In the genomic region with DNA sequence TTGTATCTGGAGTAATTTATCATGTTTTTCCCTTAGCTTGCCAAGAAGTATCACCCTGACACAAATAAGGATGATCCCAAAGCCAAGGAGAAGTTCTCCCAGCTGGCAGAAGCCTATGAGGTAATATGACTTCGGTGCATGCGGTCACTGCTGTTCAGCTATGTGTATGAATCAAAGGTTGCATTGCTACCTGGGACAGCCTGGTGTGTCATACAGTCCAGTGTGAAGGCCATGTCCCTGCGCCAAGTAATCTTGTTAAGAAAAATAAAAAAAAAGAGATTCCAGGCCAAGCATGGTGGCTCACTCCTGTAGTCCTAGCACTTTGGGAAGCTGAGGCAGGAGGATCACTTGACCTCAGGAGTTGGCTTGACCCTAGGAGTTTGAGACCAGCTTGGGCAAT, we compare ENCODE assay signal across 25 cellular contexts. TPM values are rescaled to one million over a fixed set of nuclear protein-coding genes. Genes with fewer than 3 reads are reported as not detected.
DNase-seq lines count a peak whose midpoint lies in the region; ATAC-seq and TF ChIP-seq lines count a peak whose summit lies in the region.
"Had no signal": no experiment of that assay in that cellular context is flagged by ENCODE, and none has a peak within 500 bp of the region (broad histone marks: within the 10 kb centered on the region; RNA-seq: fewer than 3 reads in every experiment).

No MANE protein-coding gene starts in this region.

- H3K36me3 Mint-ChIP-seq in activated T-cell treated with anti-CD3 and anti-CD28 coated beads, Interleukin-2, amount 50 U/mL, for 72 hours (ENCODE audit: insufficient read depth in 2 of 2) = peaks cover 17 to 29% of the 10 kb centered on the region in 2 donors
- H3K36me3 Mint-ChIP-seq in nephron progenitor cell (ENCODE audit: low read depth) = peaks cover 69% of the 10 kb centered on the region

- peaks cover 13% of the 10 kb centered on the region for H3K4me1 Mint-ChIP-seq in activated T-cell treated with anti-CD3 and anti-CD28 coated beads, Interleukin-2, amount 50 U/mL, for 72 hours (ENCODE audit: low read depth)
- H3K4me1 Mint-ChIP-seq in nephron progenitor cell = no peaks in the 10 kb centered on the region
- H3K4me1 Mint-ChIP-seq: B cell, CD14-positive monocyte had no signal

- no peak overlapping the region for H2BK120ac ChIP-seq in trophoblast cell (ENCODE audit: insufficient read depth, low read length, poor library complexity)

- peak overlapping the region; percentile 72 for H3K23ac ChIP-seq in trophoblast cell (ENCODE audit: low read length)

- H3K4me1 ChIP-seq in BLaER1 = peaks cover 24% of the 10 kb centered on the region
- H3K4me1 ChIP-seq in trophoblast cell (ENCODE audit: control insufficient read depth in 1 of 2, insufficient read depth in 2 of 2, low read length in 2 of 2) = no peaks in the 10 kb centered on the region

- H2BK12ac ChIP-seq in trophoblast cell (ENCODE audit: low read length) = no peak overlapping the region

- no peak overlapping the region for H3K27ac ChIP-seq in BLaER1
- no peak overlapping the region for H3K27ac ChIP-seq in trophoblast cell (ENCODE audit: low read depth, low read length)
- H3K27ac ChIP-seq: 22Rv1, A549 had no signal

- H4K8ac ChIP-seq in trophoblast cell (ENCODE audit: low read depth, low read length) = no peak overlapping the region

- no peak overlapping the region for H4K12ac ChIP-seq in trophoblast cell (ENCODE audit: low read depth, low read length)

- no peaks in the 10 kb centered on the region for H3K9me3 Mint-ChIP-seq in activated T-cell treated with anti-CD3 and anti-CD28 coated beads, Interleukin-2, amount 50 U/mL, for 72 hours
- no peaks in the 10 kb centered on the region for H3K9me3 Mint-ChIP-seq in nephron progenitor cell
- H3K9me3 Mint-ChIP-seq: CD4-positive, alpha-beta memory T cell; CD4-positive, CD25-positive, alpha-beta regulatory T cell; CD8-positive, alpha-beta memory T cell had no signal

- no peak overlapping the region for H2AFZ ChIP-seq in trophoblast cell (ENCODE audit: insufficient read depth, low read length, poor library complexity)

- H3K4me3 ChIP-seq in BLaER1 (no peak overlapping the region), trophoblast cell (ENCODE audit: low read depth, low read length) (no peak overlapping the region)
- H3K4me3 ChIP-seq: A549 had no signal

- H2AK5ac ChIP-seq in trophoblast cell (ENCODE audit: low read length) = no peak overlapping the region

- H3K36me3 ChIP-seq in BLaER1 (peaks cover 99% of the 10 kb centered on the region), trophoblast cell (ENCODE audit: control insufficient read depth in 1 of 2, insufficient read depth in 2 of 2, low read length in 2 of 2) (peaks cover 40 to 53% of the 10 kb centered on the region in 2 experiments)

- 0 out of 2 replicates have a peak overlapping the region, but pooled peaks have one; percentile 43 for H3K4me2 ChIP-seq in BLaER1
- no peak overlapping the region for H3K4me2 ChIP-seq in trophoblast cell (ENCODE audit: low read length)
- H3K4me2 ChIP-seq: A549 had no signal

- no peak overlapping the region for H3K4ac ChIP-seq in trophoblast cell (ENCODE audit: low read depth, low read length)

- no peaks in the 10 kb centered on the region for H3K27me3 Mint-ChIP-seq in activated T-cell treated with anti-CD3 and anti-CD28 coated beads, Interleukin-2, amount 50 U/mL, for 72 hours (ENCODE audit: low read depth)
- no peaks in the 10 kb centered on the region for H3K27me3 Mint-ChIP-seq in nephron progenitor cell (ENCODE audit: low read depth, poor library complexity)
- H3K27me3 Mint-ChIP-seq: B cell; CD4-positive, alpha-beta memory T cell; CD4-positive, CD25-positive, alpha-beta regulatory T cell; CD8-positive, alpha-beta memory T cell had no signal

- H3K27me3 ChIP-seq in BLaER1 (no peaks in the 10 kb centered on the region), trophoblast cell (ENCODE audit: insufficient read depth, low read length) (no peaks in the 10 kb centered on the region)

- H3K9me3 ChIP-seq in BLaER1 (no peaks in the 10 kb centered on the region), trophoblast cell (ENCODE audit: insufficient read depth, low read depth, low read length) (no peaks in the 10 kb centered on the region)
- H3K9me3 ChIP-seq: A549 had no signal

- H3K9ac ChIP-seq in BLaER1 (no peak overlapping the region), trophoblast cell (ENCODE audit: low read length) (no peak overlapping the region)

- no peak overlapping the region for H3K14ac ChIP-seq in trophoblast cell (ENCODE audit: low read length)

- H2BK5ac ChIP-seq in trophoblast cell (ENCODE audit: low read depth, low read length, poor library complexity) = no peak overlapping the region

- DNase-seq in activated T-cell treated with anti-CD3 and anti-CD28 coated beads, Interleukin-2, amount 50 U/mL, for 72 hours = no peak
- no peak for DNase-seq in activated T-cell treated with anti-CD3 and anti-CD28 coated beads, Interleukin-2, amount 50 U/mL, for 48 hours
- DNase-seq in nephron progenitor cell (no peak), trophoblast cell (no peak), kidney glomerular epithelial cell (lab: John Stamatoyannopoulos, UW) (no peak), GM03348 (ENCODE audit: low spot score) (no peak), HuH-7 (ENCODE audit: low spot score) (no peak)
- DNase-seq: AML-193; C1 segment of cervical spinal cord; CD4-positive, alpha-beta memory T cell; CD4-positive, CD25-positive, alpha-beta regulatory T cell; CD8-positive, alpha-beta memory T cell; COR-L47; DMS 273 treated with DMSO at 0.1 percent for 48 hours; DMS153; DMS53; DMS79; DND-41; EL; GDM1 had no signal

- no peaks in the 10 kb centered on the region for H3K79me2 ChIP-seq in trophoblast cell (ENCODE audit: control insufficient read depth, insufficient read depth, low read length, poor library complexity)

- no peak overlapping the region for H3K4me3 Mint-ChIP-seq in activated T-cell treated with anti-CD3 and anti-CD28 coated beads, Interleukin-2, amount 50 U/mL, for 72 hours
- no peak overlapping the region for H3K4me3 Mint-ChIP-seq in nephron progenitor cell
- H3K4me3 Mint-ChIP-seq: B cell; CD14-positive monocyte; CD4-positive, alpha-beta memory T cell; CD4-positive, CD25-positive, alpha-beta regulatory T cell; CD8-positive, alpha-beta memory T cell had no signal

- H3K79me1 ChIP-seq in trophoblast cell (ENCODE audit: low read length) = no peaks in the 10 kb centered on the region

- WGBS in trophoblast cell (ENCODE audit: extremely low coverage, insufficient coverage, insufficient read length) = no CpG with 5 or more reads among the region's 3 CpGs

- no peak overlapping the region for H4K91ac ChIP-seq in trophoblast cell (ENCODE audit: low read depth, low read length)

- no peak for ATAC-seq in activated T-cell treated with anti-CD3 and anti-CD28 coated beads, Interleukin-2, amount 50 U/mL, for 72 hours (replicated peaks in 1 of 2)
- ATAC-seq: A549 had no signal

- H4K20me1 ChIP-seq in BLaER1 = peaks cover 38% of the 10 kb centered on the region

- H3K18ac ChIP-seq in trophoblast cell (ENCODE audit: low read length) = no peak overlapping the region

- peak overlapping the region; percentile 20 for H3K27ac Mint-ChIP-seq in activated T-cell treated with anti-CD3 and anti-CD28 coated beads, Interleukin-2, amount 50 U/mL, for 72 hours
- peak overlapping the region; percentile 25 for H3K27ac Mint-ChIP-seq in nephron progenitor cell
- H3K27ac Mint-ChIP-seq: B cell; CD4-positive, alpha-beta memory T cell; CD4-positive, CD25-positive, alpha-beta regulatory T cell had no signal

- no peak for TF ChIP-seq CTCF in nephron progenitor cell (IDR thresholded peaks at IDR 0.05)

RNA-seq across cellular contexts. Expression of a gene that starts 11.7 kb away (rescaled TPM):
- total RNA-seq in activated T-cell treated with anti-CD3 and anti-CD28 coated beads, Interleukin-2, amount 50 U/mL, for 72 hours = 10 to 100 TPM; 83.6 to 98.7 TPM
- 32.8 and 34.3 TPM in 2 replicates for polyA plus RNA-seq in trophoblast cell (2013)

RNA-seq across cellular contexts. Expression of a gene that starts 21.0 kb away (rescaled TPM):
- total RNA-seq in activated T-cell treated with anti-CD3 and anti-CD28 coated beads, Interleukin-2, amount 50 U/mL, for 72 hours = 100 to 1,000 TPM in 1 of 2 donors, 10 to 100 TPM in 1; 88.6 to 105 TPM
- polyA plus RNA-seq in trophoblast cell (2013) = 18.8 and 18.9 TPM in 2 replicates

RNA-seq across cellular contexts. Expression of a gene that starts 37.1 kb away (rescaled TPM):
- total RNA-seq in activated T-cell treated with anti-CD3 and anti-CD28 coated beads, Interleukin-2, amount 50 U/mL, for 72 hours = 10 to 100 TPM; 32.5 to 33.0 TPM
- polyA plus RNA-seq in trophoblast cell (2013) = 55.3 and 56.9 TPM in 2 replicates

RNA-seq across cellular contexts. Expression of a gene that starts 38.8 kb away (rescaled TPM):
- 10 to 100 TPM; 50.3 to 50.9 TPM for total RNA-seq in activated T-cell treated with anti-CD3 and anti-CD28 coated beads, Interleukin-2, amount 50 U/mL, for 72 hours
- 31.1 and 32.4 TPM in 2 replicates for polyA plus RNA-seq in trophoblast cell (2013)
